Comparison of ENCODE assay signal across 1 cellular context in the genomic region with DNA sequence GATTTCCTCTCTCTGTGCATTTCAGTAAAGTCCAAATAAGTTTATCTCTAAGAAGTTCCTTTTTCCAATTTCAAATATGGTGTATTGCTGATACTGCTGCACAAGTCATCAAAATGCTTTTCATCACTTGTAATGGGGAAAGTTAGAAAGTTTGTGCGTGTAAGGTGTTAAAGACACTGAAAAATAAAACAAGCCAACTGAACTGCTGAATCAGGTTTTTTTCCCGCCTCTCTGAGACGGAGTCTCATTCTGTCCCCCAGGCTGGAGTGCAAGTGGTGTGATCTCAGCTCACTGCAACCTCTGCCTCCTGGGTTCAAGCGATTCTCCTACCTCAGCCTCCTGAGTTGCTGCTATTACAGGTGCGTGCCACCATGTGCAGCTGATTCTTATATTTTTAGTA.
TF ChIP-seq lines count a peak whose summit lies in the region.

No MANE protein-coding gene starts in this region.

TF ChIP-seq in HepG2, 621 proteins besides CTCF, POLR2A, EP300 and RAD21 (continued from another document):
- TF ChIP-seq, protein P1, sequence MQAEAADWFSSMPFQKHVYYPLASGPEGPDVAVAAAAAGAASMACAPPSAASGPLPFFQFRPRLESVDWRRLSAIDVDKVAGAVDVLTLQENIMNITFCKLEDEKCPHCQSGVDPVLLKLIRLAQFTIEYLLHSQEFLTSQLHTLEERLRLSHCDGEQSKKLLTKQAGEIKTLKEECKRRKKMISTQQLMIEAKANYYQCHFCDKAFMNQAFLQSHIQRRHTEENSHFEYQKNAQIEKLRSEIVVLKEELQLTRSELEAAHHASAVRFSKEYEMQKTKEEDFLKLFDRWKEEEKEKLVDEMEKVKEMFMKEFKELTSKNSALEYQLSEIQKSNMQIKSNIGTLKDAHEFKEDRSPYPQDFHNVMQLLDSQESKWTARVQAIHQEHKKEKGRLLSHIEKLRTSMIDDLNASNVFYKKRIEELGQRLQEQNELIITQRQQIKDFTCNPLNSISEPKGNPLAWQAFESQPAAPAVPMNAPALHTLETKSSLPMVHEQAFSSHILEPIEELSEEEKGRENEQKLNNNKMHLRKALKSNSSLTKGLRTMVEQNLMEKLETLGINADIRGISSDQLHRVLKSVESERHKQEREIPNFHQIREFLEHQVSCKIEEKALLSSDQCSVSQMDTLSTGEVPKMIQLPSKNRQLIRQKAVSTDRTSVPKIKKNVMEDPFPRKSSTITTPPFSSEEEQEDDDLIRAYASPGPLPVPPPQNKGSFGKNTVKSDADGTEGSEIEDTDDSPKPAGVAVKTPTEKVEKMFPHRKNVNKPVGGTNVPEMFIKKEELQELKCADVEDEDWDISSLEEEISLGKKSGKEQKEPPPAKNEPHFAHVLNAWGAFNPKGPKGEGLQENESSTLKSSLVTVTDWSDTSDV (CRISPR knock-in tag; IDR thresholded peaks at IDR 0.05) = no peak
- TF ChIP-seq MAFF (IDR thresholded peaks at IDR 0.05; ENCODE audit: low read depth, low read length) (peak; percentile 32; the same call in 1 of the 2 replicates), ZNF451 (CRISPR knock-in tag; IDR thresholded peaks at IDR 0.05) (no peak), MEF2D (CRISPR knock-in tag; IDR thresholded peaks at IDR 0.05) (no peak)
- TF ChIP-seq, protein P2, sequence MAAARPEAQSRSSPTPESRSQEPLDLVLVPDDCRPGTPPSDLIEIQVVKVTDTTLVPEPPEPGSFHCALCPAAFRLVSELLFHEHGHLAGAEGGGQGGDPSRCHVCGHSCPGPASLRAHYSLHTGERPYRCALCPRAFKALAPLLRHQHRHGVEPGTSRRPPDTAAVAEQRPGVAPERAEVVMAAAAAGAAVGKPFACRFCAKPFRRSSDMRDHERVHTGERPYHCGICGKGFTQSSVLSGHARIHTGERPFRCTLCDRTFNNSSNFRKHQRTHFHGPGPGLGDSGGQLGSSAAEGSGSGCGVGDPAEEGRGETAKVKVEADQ (CRISPR knock-in tag; IDR thresholded peaks at IDR 0.05; ENCODE audit: borderline replicate concordance) = no peak
- TF ChIP-seq, protein P3, sequence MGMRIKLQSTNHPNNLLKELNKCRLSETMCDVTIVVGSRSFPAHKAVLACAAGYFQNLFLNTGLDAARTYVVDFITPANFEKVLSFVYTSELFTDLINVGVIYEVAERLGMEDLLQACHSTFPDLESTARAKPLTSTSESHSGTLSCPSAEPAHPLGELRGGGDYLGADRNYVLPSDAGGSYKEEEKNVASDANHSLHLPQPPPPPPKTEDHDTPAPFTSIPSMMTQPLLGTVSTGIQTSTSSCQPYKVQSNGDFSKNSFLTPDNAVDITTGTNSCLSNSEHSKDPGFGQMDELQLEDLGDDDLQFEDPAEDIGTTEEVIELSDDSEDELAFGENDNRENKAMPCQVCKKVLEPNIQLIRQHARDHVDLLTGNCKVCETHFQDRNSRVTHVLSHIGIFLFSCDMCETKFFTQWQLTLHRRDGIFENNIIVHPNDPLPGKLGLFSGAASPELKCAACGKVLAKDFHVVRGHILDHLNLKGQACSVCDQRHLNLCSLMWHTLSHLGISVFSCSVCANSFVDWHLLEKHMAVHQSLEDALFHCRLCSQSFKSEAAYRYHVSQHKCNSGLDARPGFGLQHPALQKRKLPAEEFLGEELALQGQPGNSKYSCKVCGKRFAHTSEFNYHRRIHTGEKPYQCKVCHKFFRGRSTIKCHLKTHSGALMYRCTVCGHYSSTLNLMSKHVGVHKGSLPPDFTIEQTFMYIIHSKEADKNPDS (CRISPR knock-in tag; IDR thresholded peaks at IDR 0.05) = no peak
- TF ChIP-seq, protein P4, sequence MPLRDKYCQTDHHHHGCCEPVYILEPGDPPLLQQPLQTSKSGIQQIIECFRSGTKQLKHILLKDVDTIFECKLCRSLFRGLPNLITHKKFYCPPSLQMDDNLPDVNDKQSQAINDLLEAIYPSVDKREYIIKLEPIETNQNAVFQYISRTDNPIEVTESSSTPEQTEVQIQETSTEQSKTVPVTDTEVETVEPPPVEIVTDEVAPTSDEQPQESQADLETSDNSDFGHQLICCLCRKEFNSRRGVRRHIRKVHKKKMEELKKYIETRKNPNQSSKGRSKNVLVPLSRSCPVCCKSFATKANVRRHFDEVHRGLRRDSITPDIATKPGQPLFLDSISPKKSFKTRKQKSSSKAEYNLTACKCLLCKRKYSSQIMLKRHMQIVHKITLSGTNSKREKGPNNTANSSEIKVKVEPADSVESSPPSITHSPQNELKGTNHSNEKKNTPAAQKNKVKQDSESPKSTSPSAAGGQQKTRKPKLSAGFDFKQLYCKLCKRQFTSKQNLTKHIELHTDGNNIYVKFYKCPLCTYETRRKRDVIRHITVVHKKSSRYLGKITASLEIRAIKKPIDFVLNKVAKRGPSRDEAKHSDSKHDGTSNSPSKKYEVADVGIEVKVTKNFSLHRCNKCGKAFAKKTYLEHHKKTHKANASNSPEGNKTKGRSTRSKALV (CRISPR knock-in tag; IDR thresholded peaks at IDR 0.05) = no peak
